ENCODE assay signal across 19 cellular contexts in the genomic region with DNA sequence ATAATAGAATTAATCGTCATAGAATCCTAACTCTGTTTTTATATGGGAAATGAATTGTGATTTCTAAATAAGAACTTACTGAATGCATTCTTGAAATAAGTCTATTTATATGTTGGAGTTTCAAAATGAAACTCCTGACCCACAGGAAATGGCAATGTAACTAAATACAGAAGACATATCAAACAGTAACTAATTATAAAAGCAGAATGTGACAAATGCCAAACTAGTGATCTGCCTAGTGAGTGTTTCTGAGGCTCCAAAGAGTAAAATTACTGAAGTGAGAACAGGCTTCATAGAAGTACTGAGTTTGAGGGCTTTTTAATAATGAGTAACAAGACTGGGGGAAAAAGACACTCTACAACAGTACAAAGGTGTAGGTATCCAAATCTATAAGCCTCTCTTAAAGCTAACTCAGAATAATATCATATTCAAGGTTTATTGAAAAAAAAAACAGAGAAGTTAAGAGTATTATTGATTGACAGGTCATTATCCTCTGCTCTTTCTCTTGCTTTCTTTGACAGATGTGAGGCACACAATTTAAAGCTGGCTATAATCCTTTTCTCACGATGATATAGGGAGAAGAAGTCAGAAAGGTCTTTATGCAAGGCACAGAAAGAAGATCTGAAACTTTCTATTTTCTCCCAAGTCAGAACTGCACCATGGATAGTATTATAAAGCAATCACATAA.
DNase-seq lines count a peak whose midpoint lies in the region; ATAC-seq, FAIRE-seq and TF ChIP-seq lines count a peak whose summit lies in the region.
"Had no signal": no experiment of that assay in that cellular context is flagged by ENCODE, and none has a peak within 500 bp of the region (broad histone marks: within the 10 kb centered on the region; RNA-seq: fewer than 3 reads in every experiment).

No MANE protein-coding gene starts in this region.

- no peaks in the 10 kb centered on the region for H3K9me3 Mint-ChIP-seq in nephron
- H3K9me3 Mint-ChIP-seq in stimulated activated memory B cell treated with anti-CD40 and anti-IgM and Interleukin-4, amounts not matched to agents 10 μg/mL and 1 μg/mL and 100 μg/mL, for 72 hours = peaks cover 8% of the 10 kb centered on the region
- H3K9me3 Mint-ChIP-seq: neural crest cell had no signal

- no peaks in the 10 kb centered on the region for H3K36me3 Mint-ChIP-seq in nephron (ENCODE audit: low read depth)
- no peaks in the 10 kb centered on the region for H3K36me3 Mint-ChIP-seq in stimulated activated memory B cell treated with anti-CD40 and anti-IgM and Interleukin-4, amounts not matched to agents 10 μg/mL and 1 μg/mL and 100 μg/mL, for 72 hours
- H3K36me3 Mint-ChIP-seq: activated naive CD8-positive, alpha-beta T cell; CD14-positive monocyte had no signal

- TF ChIP-seq CTCF in nephron (IDR thresholded peaks at IDR 0.05; ENCODE audit: unreplicated experiment in 3 of 3) = no peak

- ATAC-seq in GM19463 (IDR thresholded peaks at IDR 0.05; ENCODE audit: unreplicated experiment) (peak; percentile 74), HG02938 (IDR thresholded peaks at IDR 0.05; ENCODE audit: unreplicated experiment) (peak; percentile 91), HG03469 (IDR thresholded peaks at IDR 0.05; ENCODE audit: unreplicated experiment) (peak; percentile 77)
- no peak for ATAC-seq in stimulated activated memory B cell treated with anti-CD40 and anti-IgM and Interleukin-4, amounts not matched to agents 10 μg/mL and 1 μg/mL and 100 μg/mL, for 72 hours
- ATAC-seq: activated CD4-positive, CD25-positive, alpha-beta regulatory T cell treated with anti-CD3 and anti-CD28 coated beads, Interleukin-2, amount 50 U/mL, for 24 hours; sciatic nerve; T-helper 17 cell had no signal

- H3K27ac Mint-ChIP-seq in nephron = peak overlapping the region; percentile 68 to 96 (median 80)
- H3K27ac Mint-ChIP-seq in stimulated activated memory B cell treated with anti-CD40 and anti-IgM and Interleukin-4, amounts not matched to agents 10 μg/mL and 1 μg/mL and 100 μg/mL, for 72 hours = no peak overlapping the region
- H3K27ac Mint-ChIP-seq: activated naive CD8-positive, alpha-beta T cell; CD14-positive monocyte; T-helper 17 cell had no signal

- FAIRE-seq in HTR-8/SVneo (lab: Jason Lieb, UNC) = no peak

- no peak for DNase-seq in HTR-8/SVneo (ENCODE audit: insufficient read length, low spot score)
- no peak for DNase-seq in activated effector memory CD4-positive, alpha-beta T cell treated with anti-CD3 and anti-CD28 coated beads, Interleukin-2, amount 50 U/mL, for 16 hours
- DNase-seq: DMS79 treated with DMSO at 0.1 percent for 48 hours; GOT3; NCI-H1694 treated with DMSO at 0.1 percent for 48 hours; NCI-H69; stimulated activated CD4-positive, alpha-beta T cell treated with anti-CD3 and anti-CD28 coated beads, Interleukin-4, amount 100 ng/mL, for 4 hours; T-helper 17 cell; upper lobe of left lung had no signal

- H3K4me1 Mint-ChIP-seq in nephron = peaks cover 7% of the 10 kb centered on the region
- no peaks in the 10 kb centered on the region for H3K4me1 Mint-ChIP-seq in stimulated activated memory B cell treated with anti-CD40 and anti-IgM and Interleukin-4, amounts not matched to agents 10 μg/mL and 1 μg/mL and 100 μg/mL, for 72 hours
- H3K4me1 Mint-ChIP-seq: CD14-positive monocyte, neural crest cell, T-helper 17 cell had no signal

- H3K27me3 Mint-ChIP-seq in nephron (ENCODE audit: low read depth) = no peaks in the 10 kb centered on the region
- H3K27me3 Mint-ChIP-seq in stimulated activated memory B cell treated with anti-CD40 and anti-IgM and Interleukin-4, amounts not matched to agents 10 μg/mL and 1 μg/mL and 100 μg/mL, for 72 hours = no peaks in the 10 kb centered on the region
- H3K27me3 Mint-ChIP-seq: activated naive CD8-positive, alpha-beta T cell; T-helper 17 cell had no signal

- no peak overlapping the region for H3K4me3 Mint-ChIP-seq in nephron
- H3K4me3 Mint-ChIP-seq in stimulated activated memory B cell treated with anti-CD40 and anti-IgM and Interleukin-4, amounts not matched to agents 10 μg/mL and 1 μg/mL and 100 μg/mL, for 72 hours = no peak overlapping the region
- H3K4me3 Mint-ChIP-seq: activated naive CD8-positive, alpha-beta T cell; CD14-positive monocyte; neural crest cell; T-helper 17 cell had no signal
